8 cellular contexts compared by ENCODE assay signal in the genomic region with DNA sequence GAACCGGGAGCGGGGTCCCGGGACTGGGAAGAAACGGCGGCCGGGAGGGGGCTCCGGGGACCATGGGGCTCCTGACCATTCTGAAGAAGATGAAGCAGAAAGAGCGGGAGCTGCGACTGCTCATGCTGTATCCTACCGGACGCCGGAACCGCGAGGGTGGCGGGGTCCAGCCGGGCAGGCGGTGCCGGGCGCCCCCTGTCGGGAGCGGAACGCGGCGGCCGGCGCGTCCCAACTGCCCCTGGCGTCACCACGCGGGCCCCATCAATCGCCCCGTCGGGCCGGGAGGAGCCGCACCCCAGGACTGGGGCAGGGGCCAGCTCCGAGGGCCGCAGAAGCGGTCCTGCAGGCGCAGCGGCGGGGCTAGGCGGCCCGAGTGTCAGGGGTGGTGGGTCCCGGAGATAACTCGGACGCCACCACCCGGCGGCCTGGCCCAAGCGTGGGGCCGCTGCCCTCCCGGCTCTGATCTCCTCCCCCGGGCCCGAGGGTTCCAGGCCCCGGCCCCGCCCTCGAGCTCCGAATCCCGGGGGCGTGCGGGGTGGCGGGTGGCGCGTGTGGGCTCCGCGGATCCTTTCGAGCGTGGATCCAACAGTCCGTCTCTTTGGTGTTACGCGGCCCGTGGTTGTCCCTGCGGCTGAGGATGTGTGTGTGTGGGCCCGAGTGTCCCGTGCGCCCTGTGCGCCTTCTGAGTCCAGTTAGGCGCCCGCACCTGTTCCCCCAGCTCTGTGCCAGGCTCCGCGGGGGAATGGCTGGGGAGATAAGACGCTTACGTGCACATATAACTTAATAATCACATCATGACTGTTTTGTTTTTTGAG. TPM values are rescaled to one million over a fixed set of nuclear protein-coding genes. Genes with fewer than 3 reads are reported as not detected.
A peak's percentile ranks its signal among the peaks of the same experiment; 100 is the strongest.
DNase-seq lines count a peak whose midpoint lies in the region; ATAC-seq and TF ChIP-seq lines count a peak whose summit lies in the region.

ARL2 (plus strand) TSS at position 15 of the 815 bp plus-strand sequence; CDS start at position 63, 48 bp downstream.

- no peaks in the 10 kb centered on the region for H3K9me3 ChIP-seq in CD4-positive, alpha-beta T cell (ENCODE audit: control insufficient read depth, low read length)

- H3K4me3 Mint-ChIP-seq in CD4-positive, alpha-beta T cell: peak within 1 kb of the TSS; percentile 97

- POLR2A ChIA-PET in CD4-positive, alpha-beta T cell (lab: Charles Lee): interaction anchor here (0.8 to 2.8 kb wide), 12 partner anchors 11 to 168 kb away, joined by 3 to 19 read pairs (median 7); partner anchors contain the start of genes FAU, MAJIN, MRPL49 and PPP2R5B

- ATAC-seq in CD4-positive, alpha-beta T cell (ENCODE audit: poor library complexity): peak; percentile 22
- peak; percentile 66 for ATAC-seq in GM18909 (IDR thresholded peaks at IDR 0.05; ENCODE audit: poor library complexity, unreplicated experiment)
- peak; percentile 51 for ATAC-seq in HG03103 (IDR thresholded peaks at IDR 0.05; ENCODE audit: low read depth, unreplicated experiment)

- no peaks in the 10 kb centered on the region for H3K27me3 ChIP-seq in CD4-positive, alpha-beta T cell (ENCODE audit: control insufficient read depth, insufficient read depth, low read length)

- intact Hi-C loops in CD4-positive, alpha-beta T cell (cut with DNase I, micrococcal nuclease): loop anchor here (1.0 to 10.0 kb wide), 7 partner anchors 13 to 300 kb away; partner anchors contain the start of genes CDC42EP2 (in 2 of the 2), CAPN1 (in 1 of the 2), MAJIN (in 1 of the 2) and SAC3D1 (in 1 of the 2)

- peak within 1 kb of the TSS; percentile 83 for H3K27ac ChIP-seq in CD4-positive, alpha-beta T cell (ENCODE audit: low read depth, low read length)

- peak in 4 of 10 experiments; percentile 10 to 18 (median 11) for DNase-seq in CD4-positive, alpha-beta T cell
- peak; percentile 77 to 88 for DNase-seq in SHP77 (lab: John Stamatoyannopoulos, UW)
- peak; percentile 64 for DNase-seq in amniotic stem cell (lab: John Stamatoyannopoulos, UW)
- peak; percentile 53 for DNase-seq in iPS DF 4.7 (ENCODE audit: extremely low read depth, low spot score)
- DNase-seq in stimulated activated CD4-positive, alpha-beta T cell treated with anti-CD3 and anti-CD28 coated beads, Interleukin-15, amount 100 ng/mL, for 48 hours (ENCODE audit: low read depth in 2 of 2): peak; percentile 54 to 69
- no peak for DNase-seq in epidermal melanocyte (ENCODE audit: insufficient read length, low spot score)

- TF ChIP-seq CTCF in CD4-positive, alpha-beta T cell (IDR thresholded peaks at IDR 0.05): peak; percentile 77

- H3K27ac Mint-ChIP-seq in CD4-positive, alpha-beta T cell: peak within 1 kb of the TSS; percentile 96

- no peaks in the 10 kb centered on the region for H3K9me3 Mint-ChIP-seq in CD4-positive, alpha-beta T cell

- H3K4me1 Mint-ChIP-seq in CD4-positive, alpha-beta T cell (ENCODE audit: low read depth): peaks cover 26% of the 10 kb centered on the region

- CTCF ChIA-PET in CD4-positive, alpha-beta T cell (lab: Charles Lee): interaction anchor here (0.6 to 4.1 kb wide), 23 partner anchors 13 to 301 kb away, joined by 3 to 30 read pairs (median 5); partner anchors contain the start of genes CDC42BPG, CDC42EP2, CDCA5 and FAU

- no peaks in the 10 kb centered on the region for H3K27me3 Mint-ChIP-seq in CD4-positive, alpha-beta T cell

- H3K36me3 Mint-ChIP-seq in CD4-positive, alpha-beta T cell (ENCODE audit: low read depth): peaks cover 3% of the 10 kb centered on the region

RNA-seq across cellular contexts. Expression of gene ARL2, which starts in this region (rescaled TPM):
- 10 to 100 TPM; 10.5 to 11.1 TPM for total RNA-seq in CD4-positive, alpha-beta T cell
